12 cellular contexts compared by ENCODE assay signal in genomic region chr18:3350566-3351527, GRCh38.
DNase-seq lines count a peak whose midpoint lies in the region; ATAC-seq and TF ChIP-seq lines count a peak whose summit lies in the region.
"Had no signal": no experiment of that assay in that cellular context is flagged by ENCODE, and none has a peak within 500 bp of the region (broad histone marks: within the 10 kb centered on the region; RNA-seq: fewer than 3 reads in every experiment).

No MANE protein-coding gene starts in this region.

- no peak overlapping the region for H3K9ac ChIP-seq in PC-3 (ENCODE audit: low read length)
- no peak overlapping the region for H3K9ac ChIP-seq in smooth muscle cell (ENCODE audit: low read depth)

- H3K9me2 ChIP-seq in PC-3 (replicated peaks; ENCODE audit: low read length) = no peaks in the 10 kb centered on the region

- DNase-seq in activated naive CD4-positive, alpha-beta T cell treated with anti-CD3 and anti-CD28 coated beads for 36 hours = peak; percentile 39
- DNase-seq in activated naive CD4-positive, alpha-beta T cell (lab: John Stamatoyannopoulos, UW) = no peak
- DNase-seq in PC-3 (peak; percentile 76), epithelial cell of proximal tubule (ENCODE audit: low read depth) (peak; percentile 26), smooth muscle cell (lab: John Stamatoyannopoulos, UW; ENCODE audit: unreplicated experiment) (no peak), retina (no peak)
- no peak for DNase-seq in T-helper 2 cell treated with Interferon-gamma antibody and Interleukin-4, amounts not matched to agents 5 μg/mL and 100 μg/mL, for 36 hours (ENCODE audit: low spot score)
- DNase-seq: NCI-H187; stimulated activated CD4-positive, alpha-beta T cell treated with anti-CD3 and anti-CD28 coated beads, Interleukin-4, amount 100 ng/mL, for 4 hours had no signal

- intact Hi-C loops in activated naive CD4-positive, alpha-beta T cell treated with anti-CD3 and anti-CD28 coated beads for 36 hours (cut with micrococcal nuclease) = loop anchor here (2.0 kb wide), 1 partner anchor 30 kb away; no protein-coding TSS in a partner anchor
- intact Hi-C loops in PC-3 (cut with micrococcal nuclease) = no loop called here

- WGBS in smooth muscle cell (ENCODE audit: low lambda C conversion rate) = 66% methylated on average over 11 of the region's 11 CpGs

- no peak overlapping the region for H3K4me2 ChIP-seq in PC-3 (ENCODE audit: low read length)
- no peak overlapping the region for H3K4me2 ChIP-seq in smooth muscle cell

- ATAC-seq in PC-3 = peak; percentile 94
- no peak for ATAC-seq in HG03135 (IDR thresholded peaks at IDR 0.05; ENCODE audit: unreplicated experiment)
- ATAC-seq: activated CD4-positive, CD25-positive, alpha-beta regulatory T cell treated with anti-CD3 and anti-CD28 coated beads, Interleukin-2, amount 50 U/mL, for 24 hours had no signal

- H3K4me1 ChIP-seq in PC-3 (ENCODE audit: insufficient read depth, low read length) (peaks cover 10% of the 10 kb centered on the region), smooth muscle cell (ENCODE audit: low read depth) (peaks cover 16% of the 10 kb centered on the region)

- H3K27ac ChIP-seq in PC-3 (ENCODE audit: low read length) = no peak overlapping the region
- peak overlapping the region; percentile 60 for H3K27ac ChIP-seq in smooth muscle cell (ENCODE audit: low read depth)

- H3K27me3 ChIP-seq in PC-3 (ENCODE audit: low read length) (no peaks in the 10 kb centered on the region), smooth muscle cell (ENCODE audit: low read depth) (no peaks in the 10 kb centered on the region)

- H4K20me1 ChIP-seq in PC-3 (ENCODE audit: low read length) = no peaks in the 10 kb centered on the region
- H4K20me1 ChIP-seq in smooth muscle cell (ENCODE audit: low read depth) = no peaks in the 10 kb centered on the region

- H3K79me2 ChIP-seq in PC-3 (ENCODE audit: low read length) (no peaks in the 10 kb centered on the region), smooth muscle cell (ENCODE audit: low read depth) (no peaks in the 10 kb centered on the region)

- CTCF ChIA-PET in activated naive CD4-positive, alpha-beta T cell treated with anti-CD3 and anti-CD28 coated beads for 36 hours (lab: Charles Lee) = interaction anchor here (1.0 to 1.1 kb wide), 2 partner anchors 53 to 104 kb away, joined by 3 read pairs; no protein-coding TSS in a partner anchor
- CTCF ChIA-PET in PC-3 (lab: Charles Lee) = no interaction called here

- no TSS peak for BruUV-seq in PC-3 (replicated peaks; lab: Mats Ljungman, UMichigan)

- H3K36me3 Mint-ChIP-seq in activated naive CD4-positive, alpha-beta T cell treated with anti-CD3 and anti-CD28 coated beads for 36 hours (ENCODE audit: low read depth) = no peaks in the 10 kb centered on the region
- H3K36me3 Mint-ChIP-seq in T-helper 2 cell treated with Interferon-gamma antibody and Interleukin-4, amounts not matched to agents 5 μg/mL and 100 μg/mL, for 36 hours (ENCODE audit: low read depth) = no peaks in the 10 kb centered on the region

- H3K9me3 ChIP-seq in PC-3 (ENCODE audit: low read length) (no peaks in the 10 kb centered on the region), smooth muscle cell (replicated peaks; ENCODE audit: low read depth) (no peaks in the 10 kb centered on the region)

- H2AFZ ChIP-seq in PC-3 (ENCODE audit: low read length) (peak overlapping the region; percentile 16; the same call in 1 of the 2 replicates), smooth muscle cell (ENCODE audit: low read depth) (no peak overlapping the region)

- TF ChIP-seq CTCF in PC-3 (conservative IDR thresholded peaks at IDR 0.05; ENCODE audit: low read depth, low read length) = no peak
- TF ChIP-seq CTCF in epithelial cell of proximal tubule (conservative IDR thresholded peaks at IDR 0.05; ENCODE audit: low read depth, low read length) = no peak
- no peak for TF ChIP-seq CTCF in smooth muscle cell (IDR thresholded peaks at IDR 0.05; ENCODE audit: borderline replicate concordance, insufficient read depth, poor library complexity, severe bottlenecking)

- H3K4me3 ChIP-seq in PC-3 (ENCODE audit: low read length) (no peak overlapping the region), epithelial cell of proximal tubule (ENCODE audit: low read depth, low read length) (no peak overlapping the region), smooth muscle cell (no peak overlapping the region)

- no peaks in the 10 kb centered on the region for H3K36me3 ChIP-seq in PC-3 (ENCODE audit: low read depth, low read length)
- H3K36me3 ChIP-seq in smooth muscle cell (ENCODE audit: low read depth) = no peaks in the 10 kb centered on the region

- no peak overlapping the region for H3K27ac Mint-ChIP-seq in activated naive CD4-positive, alpha-beta T cell treated with anti-CD3 and anti-CD28 coated beads for 36 hours
- H3K27ac Mint-ChIP-seq in T-helper 2 cell treated with Interferon-gamma antibody and Interleukin-4, amounts not matched to agents 5 μg/mL and 100 μg/mL, for 36 hours = no peak overlapping the region

- H3F3A ChIP-seq in PC-3 (ENCODE audit: low read length, unreplicated experiment) (no peaks in the 10 kb centered on the region), smooth muscle cell (ENCODE audit: low read depth) (no peaks in the 10 kb centered on the region)

- H3K27me3 Mint-ChIP-seq in activated naive CD4-positive, alpha-beta T cell treated with anti-CD3 and anti-CD28 coated beads for 36 hours (ENCODE audit: low read depth) = peaks cover 3% of the 10 kb centered on the region
- peaks cover 2% of the 10 kb centered on the region for H3K27me3 Mint-ChIP-seq in T-helper 2 cell treated with Interferon-gamma antibody and Interleukin-4, amounts not matched to agents 5 μg/mL and 100 μg/mL, for 36 hours (ENCODE audit: low read depth)

- POLR2A ChIA-PET in PC-3 (lab: Charles Lee; ENCODE audit: unreplicated experiment) = no interaction called here

- peaks cover 3% of the 10 kb centered on the region for H3K4me1 Mint-ChIP-seq in activated naive CD4-positive, alpha-beta T cell treated with anti-CD3 and anti-CD28 coated beads for 36 hours (ENCODE audit: low read depth)
- peaks cover 2% of the 10 kb centered on the region for H3K4me1 Mint-ChIP-seq in T-helper 2 cell treated with Interferon-gamma antibody and Interleukin-4, amounts not matched to agents 5 μg/mL and 100 μg/mL, for 36 hours (ENCODE audit: low read depth)

- no peaks in the 10 kb centered on the region for H3K9me3 Mint-ChIP-seq in activated naive CD4-positive, alpha-beta T cell treated with anti-CD3 and anti-CD28 coated beads for 36 hours
- H3K9me3 Mint-ChIP-seq in T-helper 2 cell treated with Interferon-gamma antibody and Interleukin-4, amounts not matched to agents 5 μg/mL and 100 μg/mL, for 36 hours = no peaks in the 10 kb centered on the region
- H3K9me3 Mint-ChIP-seq: central memory CD8-positive, alpha-beta T cell had no signal

- H3K4me3 Mint-ChIP-seq in activated naive CD4-positive, alpha-beta T cell treated with anti-CD3 and anti-CD28 coated beads for 36 hours = no peak overlapping the region
- no peak overlapping the region for H3K4me3 Mint-ChIP-seq in T-helper 2 cell treated with Interferon-gamma antibody and Interleukin-4, amounts not matched to agents 5 μg/mL and 100 μg/mL, for 36 hours
- H3K4me3 Mint-ChIP-seq: central memory CD8-positive, alpha-beta T cell had no signal

Comparison
In these comparisons a context has a peak if more than half of its experiments do, and no peak if none do; other contexts are left out.
1. DNase-seq: peak in activated naive CD4-positive, alpha-beta T cell treated with anti-CD3 and anti-CD28 coated beads for 36 hours (single experiment), PC-3 (single experiment) and epithelial cell of proximal tubule (single experiment); none in activated naive CD4-positive, alpha-beta T cell (0 of 4), smooth muscle cell (single experiment), T-helper 2 cell treated with Interferon-gamma antibody and Interleukin-4, amounts not matched to agents 5 μg/mL and 100 μg/mL, for 36 hours (single experiment) and retina (single experiment).